ENCODE assay signal across 1 cellular context in the genomic region with DNA sequence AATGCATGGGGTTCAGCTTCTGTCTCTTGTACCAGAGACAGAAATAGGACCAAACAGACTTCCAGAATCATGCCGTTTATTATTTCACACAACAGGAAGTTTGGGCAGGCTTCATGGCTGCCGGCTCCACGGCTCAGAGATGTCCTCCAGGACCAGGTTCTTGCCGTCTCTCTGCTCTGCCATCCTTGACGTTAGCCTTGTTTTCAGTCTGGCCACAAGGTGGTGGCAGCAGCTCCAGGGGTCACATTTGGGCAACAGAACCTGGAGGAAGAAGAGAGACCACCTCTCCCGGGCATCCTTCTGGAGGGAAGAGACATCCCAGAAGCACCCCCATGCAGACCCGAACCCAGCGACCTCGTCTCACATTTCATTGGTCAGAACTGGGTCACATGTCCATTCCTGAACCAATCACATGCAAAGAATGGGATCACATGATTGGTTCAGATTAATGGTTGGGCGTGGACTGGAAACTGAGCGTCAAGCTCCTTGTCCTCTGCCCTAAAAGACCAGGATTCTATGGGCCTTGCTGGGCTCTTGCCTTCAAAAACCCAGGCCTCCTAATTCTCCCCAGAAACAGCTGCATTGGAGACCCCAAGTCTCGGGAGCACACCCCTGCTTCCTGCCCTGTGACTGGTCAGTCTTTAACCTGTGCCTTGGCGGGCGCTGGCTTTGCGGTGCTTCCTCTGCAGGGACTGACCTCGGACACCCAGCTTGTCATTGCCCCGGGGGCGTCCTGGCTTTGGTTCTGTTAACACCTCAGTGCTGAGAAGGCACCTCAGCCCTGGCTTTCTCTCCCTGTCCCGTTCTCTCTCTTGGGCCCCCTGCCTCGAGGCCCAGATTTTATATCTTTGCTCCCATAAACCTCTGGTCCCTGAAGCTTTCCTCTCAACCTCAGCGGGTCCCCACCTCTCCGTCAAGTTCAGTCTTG.
TF ChIP-seq lines count a peak whose summit lies in the region.

No MANE protein-coding gene starts in this region.

TF ChIP-seq in GM23338, 12 proteins besides CTCF, POLR2A, EP300 and RAD21:
- no peak for TF ChIP-seq STAT1 (IDR thresholded peaks at IDR 0.05; ENCODE audit: unreplicated experiment)
- TF ChIP-seq EZH2phosphoT487 (IDR thresholded peaks at IDR 0.05; ENCODE audit: unreplicated experiment) = no peak
- TF ChIP-seq, protein P1, sequence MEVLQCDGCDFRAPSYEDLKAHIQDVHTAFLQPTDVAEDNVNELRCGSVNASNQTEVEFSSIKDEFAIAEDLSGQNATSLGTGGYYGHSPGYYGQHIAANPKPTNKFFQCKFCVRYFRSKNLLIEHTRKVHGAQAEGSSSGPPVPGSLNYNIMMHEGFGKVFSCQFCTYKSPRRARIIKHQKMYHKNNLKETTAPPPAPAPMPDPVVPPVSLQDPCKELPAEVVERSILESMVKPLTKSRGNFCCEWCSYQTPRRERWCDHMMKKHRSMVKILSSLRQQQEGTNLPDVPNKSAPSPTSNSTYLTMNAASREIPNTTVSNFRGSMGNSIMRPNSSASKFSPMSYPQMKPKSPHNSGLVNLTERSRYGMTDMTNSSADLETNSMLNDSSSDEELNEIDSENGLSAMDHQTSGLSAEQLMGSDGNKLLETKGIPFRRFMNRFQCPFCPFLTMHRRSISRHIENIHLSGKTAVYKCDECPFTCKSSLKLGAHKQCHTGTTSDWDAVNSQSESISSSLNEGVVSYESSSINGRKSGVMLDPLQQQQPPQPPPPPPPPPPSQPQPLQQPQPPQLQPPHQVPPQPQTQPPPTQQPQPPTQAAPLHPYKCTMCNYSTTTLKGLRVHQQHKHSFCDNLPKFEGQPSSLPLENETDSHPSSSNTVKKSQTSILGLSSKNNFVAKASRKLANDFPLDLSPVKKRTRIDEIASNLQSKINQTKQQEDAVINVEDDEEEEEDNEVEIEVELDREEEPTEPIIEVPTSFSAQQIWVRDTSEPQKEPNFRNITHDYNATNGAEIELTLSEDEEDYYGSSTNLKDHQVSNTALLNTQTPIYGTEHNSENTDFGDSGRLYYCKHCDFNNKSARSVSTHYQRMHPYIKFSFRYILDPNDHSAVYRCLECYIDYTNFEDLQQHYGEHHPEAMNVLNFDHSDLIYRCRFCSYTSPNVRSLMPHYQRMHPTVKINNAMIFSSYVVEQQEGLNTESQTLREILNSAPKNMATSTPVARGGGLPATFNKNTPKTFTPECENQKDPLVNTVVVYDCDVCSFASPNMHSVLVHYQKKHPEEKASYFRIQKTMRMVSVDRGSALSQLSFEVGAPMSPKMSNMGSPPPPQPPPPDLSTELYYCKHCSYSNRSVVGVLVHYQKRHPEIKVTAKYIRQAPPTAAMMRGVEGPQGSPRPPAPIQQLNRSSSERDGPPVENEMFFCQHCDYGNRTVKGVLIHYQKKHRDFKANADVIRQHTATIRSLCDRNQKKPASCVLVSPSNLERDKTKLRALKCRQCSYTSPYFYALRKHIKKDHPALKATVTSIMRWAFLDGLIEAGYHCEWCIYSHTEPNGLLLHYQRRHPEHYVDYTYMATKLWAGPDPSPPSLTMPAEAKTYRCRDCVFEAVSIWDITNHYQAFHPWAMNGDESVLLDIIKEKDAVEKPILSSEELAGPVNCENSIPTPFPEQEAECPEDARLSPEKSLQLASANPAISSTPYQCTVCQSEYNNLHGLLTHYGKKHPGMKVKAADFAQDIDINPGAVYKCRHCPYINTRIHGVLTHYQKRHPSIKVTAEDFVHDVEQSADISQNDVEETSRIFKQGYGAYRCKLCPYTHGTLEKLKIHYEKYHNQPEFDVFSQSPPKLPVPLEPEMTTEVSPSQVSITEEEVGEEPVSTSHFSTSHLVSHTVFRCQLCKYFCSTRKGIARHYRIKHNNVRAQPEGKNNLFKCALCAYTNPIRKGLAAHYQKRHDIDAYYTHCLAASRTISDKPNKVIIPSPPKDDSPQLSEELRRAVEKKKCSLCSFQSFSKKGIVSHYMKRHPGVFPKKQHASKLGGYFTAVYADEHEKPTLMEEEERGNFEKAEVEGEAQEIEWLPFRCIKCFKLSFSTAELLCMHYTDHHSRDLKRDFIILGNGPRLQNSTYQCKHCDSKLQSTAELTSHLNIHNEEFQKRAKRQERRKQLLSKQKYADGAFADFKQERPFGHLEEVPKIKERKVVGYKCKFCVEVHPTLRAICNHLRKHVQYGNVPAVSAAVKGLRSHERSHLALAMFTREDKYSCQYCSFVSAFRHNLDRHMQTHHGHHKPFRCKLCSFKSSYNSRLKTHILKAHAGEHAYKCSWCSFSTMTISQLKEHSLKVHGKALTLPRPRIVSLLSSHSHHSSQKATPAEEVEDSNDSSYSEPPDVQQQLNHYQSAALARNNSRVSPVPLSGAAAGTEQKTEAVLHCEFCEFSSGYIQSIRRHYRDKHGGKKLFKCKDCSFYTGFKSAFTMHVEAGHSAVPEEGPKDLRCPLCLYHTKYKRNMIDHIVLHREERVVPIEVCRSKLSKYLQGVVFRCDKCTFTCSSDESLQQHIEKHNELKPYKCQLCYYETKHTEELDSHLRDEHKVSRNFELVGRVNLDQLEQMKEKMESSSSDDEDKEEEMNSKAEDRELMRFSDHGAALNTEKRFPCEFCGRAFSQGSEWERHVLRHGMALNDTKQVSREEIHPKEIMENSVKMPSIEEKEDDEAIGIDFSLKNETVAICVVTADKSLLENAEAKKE (CRISPR knock-in tag; IDR thresholded peaks at IDR 0.05) = no peak
- TF ChIP-seq POLR2AphosphoS5 (IDR thresholded peaks at IDR 0.05; ENCODE audit: low read depth) = no peak
- no peak for TF ChIP-seq ZNF114 (CRISPR knock-in tag; IDR thresholded peaks at IDR 0.05)
- TF ChIP-seq, protein P2, sequence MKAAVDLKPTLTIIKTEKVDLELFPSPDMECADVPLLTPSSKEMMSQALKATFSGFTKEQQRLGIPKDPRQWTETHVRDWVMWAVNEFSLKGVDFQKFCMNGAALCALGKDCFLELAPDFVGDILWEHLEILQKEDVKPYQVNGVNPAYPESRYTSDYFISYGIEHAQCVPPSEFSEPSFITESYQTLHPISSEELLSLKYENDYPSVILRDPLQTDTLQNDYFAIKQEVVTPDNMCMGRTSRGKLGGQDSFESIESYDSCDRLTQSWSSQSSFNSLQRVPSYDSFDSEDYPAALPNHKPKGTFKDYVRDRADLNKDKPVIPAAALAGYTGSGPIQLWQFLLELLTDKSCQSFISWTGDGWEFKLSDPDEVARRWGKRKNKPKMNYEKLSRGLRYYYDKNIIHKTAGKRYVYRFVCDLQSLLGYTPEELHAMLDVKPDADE (IDR thresholded peaks at IDR 0.05) = no peak
- TF ChIP-seq, protein P3, sequence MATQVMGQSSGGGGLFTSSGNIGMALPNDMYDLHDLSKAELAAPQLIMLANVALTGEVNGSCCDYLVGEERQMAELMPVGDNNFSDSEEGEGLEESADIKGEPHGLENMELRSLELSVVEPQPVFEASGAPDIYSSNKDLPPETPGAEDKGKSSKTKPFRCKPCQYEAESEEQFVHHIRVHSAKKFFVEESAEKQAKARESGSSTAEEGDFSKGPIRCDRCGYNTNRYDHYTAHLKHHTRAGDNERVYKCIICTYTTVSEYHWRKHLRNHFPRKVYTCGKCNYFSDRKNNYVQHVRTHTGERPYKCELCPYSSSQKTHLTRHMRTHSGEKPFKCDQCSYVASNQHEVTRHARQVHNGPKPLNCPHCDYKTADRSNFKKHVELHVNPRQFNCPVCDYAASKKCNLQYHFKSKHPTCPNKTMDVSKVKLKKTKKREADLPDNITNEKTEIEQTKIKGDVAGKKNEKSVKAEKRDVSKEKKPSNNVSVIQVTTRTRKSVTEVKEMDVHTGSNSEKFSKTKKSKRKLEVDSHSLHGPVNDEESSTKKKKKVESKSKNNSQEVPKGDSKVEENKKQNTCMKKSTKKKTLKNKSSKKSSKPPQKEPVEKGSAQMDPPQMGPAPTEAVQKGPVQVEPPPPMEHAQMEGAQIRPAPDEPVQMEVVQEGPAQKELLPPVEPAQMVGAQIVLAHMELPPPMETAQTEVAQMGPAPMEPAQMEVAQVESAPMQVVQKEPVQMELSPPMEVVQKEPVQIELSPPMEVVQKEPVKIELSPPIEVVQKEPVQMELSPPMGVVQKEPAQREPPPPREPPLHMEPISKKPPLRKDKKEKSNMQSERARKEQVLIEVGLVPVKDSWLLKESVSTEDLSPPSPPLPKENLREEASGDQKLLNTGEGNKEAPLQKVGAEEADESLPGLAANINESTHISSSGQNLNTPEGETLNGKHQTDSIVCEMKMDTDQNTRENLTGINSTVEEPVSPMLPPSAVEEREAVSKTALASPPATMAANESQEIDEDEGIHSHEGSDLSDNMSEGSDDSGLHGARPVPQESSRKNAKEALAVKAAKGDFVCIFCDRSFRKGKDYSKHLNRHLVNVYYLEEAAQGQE (IDR thresholded peaks at IDR 0.05; ENCODE audit: unreplicated experiment) = no peak
- no peak for TF ChIP-seq ZNF331 (CRISPR knock-in tag; IDR thresholded peaks at IDR 0.05; ENCODE audit: low read depth)
- TF ChIP-seq CREB1 (CRISPR knock-in tag; IDR thresholded peaks at IDR 0.05; ENCODE audit: low read depth) = no peak
- no peak for TF ChIP-seq JUNB (IDR thresholded peaks at IDR 0.05; ENCODE audit: unreplicated experiment)
- TF ChIP-seq EZH2 (IDR thresholded peaks at IDR 0.05; ENCODE audit: low read depth, unreplicated experiment) = no peak
- no peak for TF ChIP-seq NANOG (IDR thresholded peaks at IDR 0.05; ENCODE audit: borderline replicate concordance)
